In genomic region chr13:81017525-81018152, GRCh38 we compare ENCODE assay signal across 8 cellular contexts.
DNase-seq lines count a peak whose midpoint lies in the region; ATAC-seq and TF ChIP-seq lines count a peak whose summit lies in the region.

No MANE protein-coding gene starts in this region.

- H3K9ac ChIP-seq in liver (ENCODE audit: low read depth in 1 of 2, low read length in 2 of 2): peak overlapping the region; percentile 12 to 36

- peak; percentile 75 for ATAC-seq in HG03175 (IDR thresholded peaks at IDR 0.05; ENCODE audit: unreplicated experiment)
- no peak for ATAC-seq in HG03108 (IDR thresholded peaks at IDR 0.05; ENCODE audit: unreplicated experiment)

- no peaks in the 10 kb centered on the region for H3K9me3 ChIP-seq in liver (ENCODE audit: control insufficient read depth in 4 of 4, low read length in 3 of 4)

- H3K4me1 ChIP-seq in liver (ENCODE audit: control insufficient read depth in 4 of 4, insufficient read depth in 4 of 4, low read length in 3 of 4): peaks cover 0 to 9% (median 1%) of the 10 kb centered on the region in 4 donors

- no peaks in the 10 kb centered on the region for H3K27me3 ChIP-seq in liver (ENCODE audit: control insufficient read depth in 4 of 4, insufficient read depth in 4 of 4, low read length in 3 of 4)

- peak; percentile 45 for TF ChIP-seq CTCF in liver (IDR thresholded peaks at IDR 0.05; ENCODE audit: low read depth, low read length, missing input control)

- peak; percentile 43 for DNase-seq in NCI-H2107 treated with DMSO at 0.1 percent for 48 hours (lab: John Stamatoyannopoulos, UW; ENCODE audit: unreplicated experiment)
- DNase-seq in NCI-H2107 (lab: John Stamatoyannopoulos, UW): no peak
- DNase-seq in NCI-H460 (ENCODE audit: extremely low read depth, low read depth): peak; percentile 36
- peak; percentile 86 for DNase-seq in cerebellar cortex (ENCODE audit: low spot score)
- no peak for DNase-seq in stimulated activated CD4-positive, alpha-beta T cell treated with anti-CD3 and anti-CD28 coated beads, Interleukin-4, amount 100 ng/mL, for 1 hour

- peak overlapping the region in 1 of 3 donors; percentile 15 for H3K4me3 ChIP-seq in liver (ENCODE audit: low read depth in 1 of 3, low read length in 3 of 3)

- H3K27ac ChIP-seq in liver (ENCODE audit: low read depth in 1 of 2, low read length in 2 of 2): no peak overlapping the region

- peak; percentile 87 for TF ChIP-seq RAD21 in liver (IDR thresholded peaks at IDR 0.05)

- H3K36me3 ChIP-seq in liver (ENCODE audit: control insufficient read depth in 4 of 4, insufficient read depth in 3 of 4, low read depth in 1 of 4, low read length in 3 of 4): no peaks in the 10 kb centered on the region

- WGBS in liver: 21% methylated on average over 4 of the region's 4 CpGs

TF ChIP-seq in liver, 16 proteins besides CTCF, POLR2A, EP300 and RAD21:
- TF ChIP-seq RXRA (IDR thresholded peaks at IDR 0.05) (no peak), TAF1 (conservative IDR thresholded peaks at IDR 0.05) (no peak), NR2F2 (IDR thresholded peaks at IDR 0.05) (no peak), JUND (IDR thresholded peaks at IDR 0.05) (no peak), ATF3 (IDR thresholded peaks at IDR 0.05) (no peak), MAX (IDR thresholded peaks at IDR 0.05) (no peak), FOXA1 (IDR thresholded peaks at IDR 0.05) (no peak), HNF4A (conservative IDR thresholded peaks at IDR 0.05) (no peak), EGR1 (IDR thresholded peaks at IDR 0.05; ENCODE audit: low read depth in 2 of 2) (no peak), GABPA (IDR thresholded peaks at IDR 0.05 in 1 of 2, conservative IDR thresholded peaks at IDR 0.05 in 1 of 2) (no peak), REST (IDR thresholded peaks at IDR 0.05) (no peak)

Comparison
In these comparisons a context has a peak if more than half of its experiments do, and no peak if none do; other contexts are left out.
1. DNase-seq: peak in NCI-H2107 treated with DMSO at 0.1 percent for 48 hours (single experiment), NCI-H460 (single experiment) and cerebellar cortex (single experiment); none in NCI-H2107 (single experiment) and stimulated activated CD4-positive, alpha-beta T cell treated with anti-CD3 and anti-CD28 coated beads, Interleukin-4, amount 100 ng/mL, for 1 hour (single experiment).